Comparison of ENCODE assay signal across 9 cellular contexts in the genomic region with DNA sequence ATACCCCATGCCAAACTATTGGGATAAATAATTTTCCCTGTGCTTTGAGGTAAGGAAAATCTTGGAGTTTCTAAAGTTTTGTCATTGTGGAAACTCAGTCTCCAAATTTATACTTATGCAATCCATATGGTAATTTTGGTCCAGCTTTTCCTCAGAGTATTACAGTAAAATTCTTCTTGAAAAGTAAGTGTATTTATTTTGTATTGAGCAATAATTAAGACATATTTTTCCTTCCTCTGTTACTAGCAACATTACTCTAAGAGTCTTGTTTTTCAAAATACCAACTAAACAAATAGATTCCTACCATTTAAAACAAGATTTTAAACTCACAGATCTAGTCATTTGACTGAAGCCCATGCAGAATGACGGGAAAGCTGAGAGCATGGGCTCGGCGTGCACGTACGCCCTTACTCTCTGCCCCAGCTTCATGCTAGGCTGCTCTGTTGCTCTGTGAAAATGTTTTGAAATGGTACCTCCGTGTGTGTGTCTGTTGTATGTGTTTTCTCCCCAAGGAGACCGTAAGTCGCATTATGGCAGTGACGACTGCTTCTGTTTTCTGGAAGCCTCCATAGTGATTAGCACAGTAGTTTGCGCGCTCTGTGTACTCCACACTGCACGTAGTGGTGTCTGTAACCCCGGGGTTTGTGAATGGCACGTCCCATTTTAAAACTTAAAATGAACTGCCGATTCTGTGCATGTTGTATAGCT.
DNase-seq lines count a peak whose midpoint lies in the region; ATAC-seq and TF ChIP-seq lines count a peak whose summit lies in the region.
"Had no signal": no experiment of that assay in that cellular context is flagged by ENCODE, and none has a peak within 500 bp of the region (broad histone marks: within the 10 kb centered on the region; RNA-seq: fewer than 3 reads in every experiment).

No MANE protein-coding gene starts in this region.

- peak overlapping the region; percentile 74 for H3K27ac ChIP-seq in cingulate gyrus (ENCODE audit: low read depth, low read length)

- no peaks in the 10 kb centered on the region for H3K4me1 ChIP-seq in Caco-2
- H3K4me1 ChIP-seq: prostate gland had no signal

- ATAC-seq in GM19395 (IDR thresholded peaks at IDR 0.05; ENCODE audit: unreplicated experiment) = no peak

- no peak overlapping the region for H3K27ac Mint-ChIP-seq in Caco-2 (ENCODE audit: unreplicated experiment)

- no TSS peak for BruUV-seq in Caco-2 (replicated peaks; lab: Mats Ljungman, UMichigan)

- no peaks in the 10 kb centered on the region for H3K36me3 Mint-ChIP-seq in Caco-2 (ENCODE audit: insufficient read depth, unreplicated experiment)

- no peaks in the 10 kb centered on the region for H3K27me3 Mint-ChIP-seq in Caco-2 (ENCODE audit: insufficient read depth, unreplicated experiment)

- H3K4me1 Mint-ChIP-seq in Caco-2 (ENCODE audit: low read depth, unreplicated experiment) = no peaks in the 10 kb centered on the region

- CTCF ChIA-PET in Caco-2 (lab: Charles Lee) = no interaction called here

- no peaks in the 10 kb centered on the region for H3K27me3 ChIP-seq in Caco-2 (replicated peaks; ENCODE audit: control insufficient read depth, insufficient read depth, low read length)
- H3K27me3 ChIP-seq in MG63 = no peaks in the 10 kb centered on the region

- DNase-seq in Caco-2 = no peak
- DNase-seq in MG63 = no peak
- DNase-seq in pons (ENCODE audit: low spot score) = peak; percentile 55
- DNase-seq in DMS79 treated with DMSO at 0.1 percent for 48 hours (lab: John Stamatoyannopoulos, UW) = no peak
- no peak for DNase-seq in ecto neural progenitor cell (ENCODE audit: low spot score)
- no peak for DNase-seq in GDM1 (lab: John Stamatoyannopoulos, UW)

- H3K9me3 Mint-ChIP-seq in Caco-2 (ENCODE audit: unreplicated experiment) = no peaks in the 10 kb centered on the region

- H3K36me3 ChIP-seq in Caco-2 (ENCODE audit: control insufficient read depth, insufficient read depth, low read length) (no peaks in the 10 kb centered on the region), MG63 (peaks cover 2% of the 10 kb centered on the region)
- H3K36me3 ChIP-seq: prostate gland had no signal

- H3K4me3 ChIP-seq in Caco-2 (ENCODE audit: low read depth, low read length) (peak overlapping the region; percentile 30), MG63 (peak overlapping the region; percentile 34)

- intact Hi-C loops in Caco-2 (cut with micrococcal nuclease; ENCODE audit: unreplicated experiment) = no loop called here

- TF ChIP-seq CTCF in Caco-2 (IDR thresholded peaks at IDR 0.05; ENCODE audit: insufficient read depth in 1 of 2, low read depth in 1 of 2, low read length in 1 of 2, severe bottlenecking in 1 of 2, unreplicated experiment in 1 of 2) = no peak

- H3K9me3 ChIP-seq in Caco-2 (no peaks in the 10 kb centered on the region), MG63 (no peaks in the 10 kb centered on the region)
- H3K9me3 ChIP-seq: prostate gland had no signal

- peak overlapping the region; percentile 51 for H3K4me3 Mint-ChIP-seq in Caco-2 (ENCODE audit: unreplicated experiment)

- POLR2A ChIA-PET in Caco-2 (lab: Charles Lee) = no interaction called here
